Comparison of ENCODE assay signal across 12 cellular contexts in genomic region chr2:150234787-150235512, GRCh38.
DNase-seq lines count a peak whose midpoint lies in the region; ATAC-seq, FAIRE-seq and TF ChIP-seq lines count a peak whose summit lies in the region.
"Had no signal": no experiment of that assay in that cellular context is flagged by ENCODE, and none has a peak within 500 bp of the region (broad histone marks: within the 10 kb centered on the region; RNA-seq: fewer than 3 reads in every experiment).

No MANE protein-coding gene starts in this region.

- H3K79me2 ChIP-seq in DND-41 (ENCODE audit: insufficient read depth, low read length) (no peaks in the 10 kb centered on the region), endothelial cell of umbilical vein (ENCODE audit: control insufficient read depth, insufficient read depth, low read length) (no peaks in the 10 kb centered on the region), osteoblast (ENCODE audit: insufficient read depth, low read length) (no peaks in the 10 kb centered on the region), HepG2 (ENCODE audit: insufficient read depth, low read length) (no peaks in the 10 kb centered on the region)

- no peaks in the 10 kb centered on the region for H3K9me3 ChIP-seq in DND-41 (ENCODE audit: insufficient read depth, low read length, severe bottlenecking)
- H3K9me3 ChIP-seq in endothelial cell of umbilical vein (replicated peaks; ENCODE audit: control insufficient read depth, insufficient read depth, low read length) = no peaks in the 10 kb centered on the region
- no peaks in the 10 kb centered on the region for H3K9me3 ChIP-seq in osteoblast (ENCODE audit: low read depth, low read length)
- H3K9me3 ChIP-seq in HepG2 (ENCODE audit: low read length) = peaks cover 28% of the 10 kb centered on the region
- H3K9me3 ChIP-seq: gastrocnemius medialis had no signal

- TF ChIP-seq CTCF in DND-41 (IDR thresholded peaks at IDR 0.05; ENCODE audit: borderline replicate concordance, extremely low read depth, low read length, poor library complexity, severe bottlenecking) (no peak), endothelial cell of umbilical vein (IDR thresholded peaks at IDR 0.05; ENCODE audit: extremely low read depth in 1 of 2, insufficient read depth in 1 of 2, low read depth in 1 of 2, low read length in 2 of 2) (no peak), osteoblast (IDR thresholded peaks at IDR 0.05; ENCODE audit: extremely low read depth, low read depth, low read length) (no peak), GM13977 (IDR thresholded peaks at IDR 0.05; ENCODE audit: extremely low read depth, insufficient read depth, missing control alignments) (no peak), HepG2 (CRISPR knock-in tag; IDR thresholded peaks at IDR 0.05) (no peak)

- no peak for TF ChIP-seq POLR2A in endothelial cell of umbilical vein (IDR thresholded peaks at IDR 0.05; ENCODE audit: low read depth, low read length)
- no peak for TF ChIP-seq POLR2A in HepG2 (IDR thresholded peaks at IDR 0.05; ENCODE audit: insufficient read depth in 1 of 2, low read depth in 2 of 2, low read length in 2 of 2)

- BruUV-seq in endothelial cell of umbilical vein (replicated peaks; lab: Mats Ljungman, UMichigan) (no TSS peak), HepG2 (replicated peaks; lab: Mats Ljungman, UMichigan) (no TSS peak)

- H3K9ac ChIP-seq in DND-41 (ENCODE audit: low read depth, low read length) = no peak overlapping the region
- H3K9ac ChIP-seq in endothelial cell of umbilical vein (replicated peaks; ENCODE audit: extremely low read depth, insufficient read depth, low read length) = peak overlapping the region; percentile 17
- no peak overlapping the region for H3K9ac ChIP-seq in HepG2 (ENCODE audit: insufficient read depth, low read depth, low read length)

- no peaks in the 10 kb centered on the region for H3K9me1 ChIP-seq in endothelial cell of umbilical vein (replicated peaks; ENCODE audit: control insufficient read depth, extremely low read depth, insufficient read depth, low read length)

- intact Hi-C loops in endothelial cell of umbilical vein (cut with micrococcal nuclease) (loop anchor here (5.0 kb wide), 1 partner anchor 252 kb away; the partner anchor contains the start of gene RND3), HepG2 (cut with micrococcal nuclease; ENCODE audit: unreplicated experiment) (no loop called here)

- DNase-seq in DND-41 (no peak), NCI-H2227 treated with DMSO at 0.1 percent for 48 hours (lab: John Stamatoyannopoulos, UW) (peak; percentile 23), endothelial cell of umbilical vein (ENCODE audit: low read depth, low spot score) (peak; percentile 84), osteoblast (ENCODE audit: insufficient read length, low spot score, missing footprints) (peak; percentile 94), GM13977 (ENCODE audit: low spot score) (no peak), HepG2 (ENCODE audit: low spot score) (no peak), KG1 (lab: John Stamatoyannopoulos, UW) (no peak)
- DNase-seq in activated effector memory CD4-positive, alpha-beta T cell treated with anti-CD3 and anti-CD28 coated beads, Interleukin-2, amount 50 U/mL, for 16 hours = no peak
- DNase-seq: activated naive CD8-positive, alpha-beta T cell treated with anti-CD3 and anti-CD28 coated beads, Interleukin-2, amount 10 ng/mL, durations not matched to agents 7 days and 5 days; gastrocnemius medialis; NCI-H2029 had no signal

- H3K4me3 ChIP-seq in DND-41 (ENCODE audit: low read depth in 1 of 2, low read length in 2 of 2) (no peak overlapping the region), endothelial cell of umbilical vein (replicated peaks in 1 of 3; ENCODE audit: insufficient read depth in 1 of 3, low read depth in 1 of 3, low read length in 3 of 3) (no peak overlapping the region), osteoblast (ENCODE audit: insufficient read depth, low read length) (peak overlapping the region; percentile 53), HepG2 (replicated peaks in 1 of 3; ENCODE audit: insufficient read depth in 1 of 3, low read depth in 2 of 3, low read length in 3 of 3) (no peak overlapping the region)
- H3K4me3 ChIP-seq: gastrocnemius medialis had no signal

- ATAC-seq in DND-41 (ENCODE audit: insufficient read depth, low read depth) (0 out of 3 replicates have a peak, but pooled peaks have one; percentile 22), HepG2 (no peak)
- ATAC-seq: gastrocnemius medialis had no signal

- H4K20me1 ChIP-seq in DND-41 (ENCODE audit: insufficient read depth, low read length) (no peaks in the 10 kb centered on the region), endothelial cell of umbilical vein (replicated peaks; ENCODE audit: control insufficient read depth, extremely low read depth, insufficient read depth, low read length) (no peaks in the 10 kb centered on the region), osteoblast (ENCODE audit: insufficient read depth, low read length) (no peaks in the 10 kb centered on the region), HepG2 (ENCODE audit: insufficient read depth, low read length) (no peaks in the 10 kb centered on the region)

- H3K4me2 ChIP-seq in DND-41 (ENCODE audit: insufficient read depth, low read length) (no peak overlapping the region), endothelial cell of umbilical vein (ENCODE audit: insufficient read depth, low read length) (peak overlapping the region; percentile 70), osteoblast (ENCODE audit: insufficient read depth, low read length) (peak overlapping the region; percentile 81), HepG2 (ENCODE audit: low read depth, low read length) (no peak overlapping the region)

- TF ChIP-seq EP300 in HepG2 (IDR thresholded peaks at IDR 0.05; ENCODE audit: low read depth in 2 of 2, low read length in 2 of 2) (no peak), HepG2 (CRISPR knock-in tag; IDR thresholded peaks at IDR 0.05; ENCODE audit: borderline replicate concordance) (no peak)

- H3K4me1 ChIP-seq in DND-41 (ENCODE audit: insufficient read depth, low read length) (no peaks in the 10 kb centered on the region), endothelial cell of umbilical vein (ENCODE audit: control insufficient read depth, extremely low read depth, insufficient read depth, low read length) (peaks cover 15% of the 10 kb centered on the region), osteoblast (ENCODE audit: insufficient read depth, low read length) (peaks cover 20% of the 10 kb centered on the region), HepG2 (ENCODE audit: insufficient read depth, low read length) (no peaks in the 10 kb centered on the region)
- H3K4me1 ChIP-seq: gastrocnemius medialis had no signal

- no peak for TF ChIP-seq RAD21 in HepG2 (CRISPR knock-in tag; IDR thresholded peaks at IDR 0.05)

- peak; percentile 89 for FAIRE-seq in endothelial cell of umbilical vein (lab: Jason Lieb, UNC)
- FAIRE-seq in HepG2 (lab: Jason Lieb, UNC) = no peak
- FAIRE-seq: TTC549 had no signal

- 33% methylated on average over 7 of the region's 7 CpGs for WGBS in HepG2 (ENCODE audit: low lambda C conversion rate)

- H2AFZ ChIP-seq in DND-41 (ENCODE audit: low read depth, low read length) = no peak overlapping the region
- peak overlapping the region; percentile 70 for H2AFZ ChIP-seq in endothelial cell of umbilical vein (ENCODE audit: low read depth, low read length)
- peak overlapping the region; percentile 49 for H2AFZ ChIP-seq in osteoblast (ENCODE audit: low read length)
- H2AFZ ChIP-seq in HepG2 (ENCODE audit: low read length) = no peak overlapping the region

- H3K27me3 ChIP-seq in DND-41 (ENCODE audit: insufficient read depth, low read length, poor library complexity) (no peaks in the 10 kb centered on the region), endothelial cell of umbilical vein (ENCODE audit: control insufficient read depth in 2 of 2, insufficient read depth in 2 of 2, low read length in 2 of 2) (no peaks in the 10 kb centered on the region), osteoblast (ENCODE audit: insufficient read depth, low read length) (no peaks in the 10 kb centered on the region), HepG2 (ENCODE audit: control insufficient read depth in 1 of 2, insufficient read depth in 2 of 2, low read length in 2 of 2) (no peaks in the 10 kb centered on the region)
- H3K27me3 ChIP-seq: gastrocnemius medialis had no signal

- POLR2A ChIA-PET in endothelial cell of umbilical vein (lab: Charles Lee) = interaction anchor here (0.5 kb wide), 1 partner anchor 252 kb away, joined by 3 read pairs; no protein-coding TSS in a partner anchor
- POLR2A ChIA-PET in HepG2 (lab: Yijun Ruan, JAX) = no interaction called here

- dilution Hi-C loops in endothelial cell of umbilical vein (cut with MboI; ENCODE audit: extremely low pct_ligation_motif_present, low sequenced_read_pairs) = no loop called here

- in situ Hi-C loops in GM13977 (cut with MboI; ENCODE audit: low pct_unique_long_range_greater_than_20kb, low sequenced_read_pairs, unreplicated experiment) = no loop called here
- in situ Hi-C loops in HepG2 (cut with HindIII; ENCODE audit: extremely low pct_ligation_motif_present, low pct_unique_long_range_greater_than_20kb) = no loop called here

- CTCF ChIA-PET in endothelial cell of umbilical vein (lab: Charles Lee) = no interaction called here
- CTCF ChIA-PET in HepG2 (lab: Yijun Ruan, JAX; ENCODE audit: low intra/inter-chr PET ratio, low total read pairs) = no interaction called here

- no peaks in the 10 kb centered on the region for H3K36me3 ChIP-seq in DND-41 (ENCODE audit: insufficient read depth, low read length)
- no peaks in the 10 kb centered on the region for H3K36me3 ChIP-seq in endothelial cell of umbilical vein (ENCODE audit: control insufficient read depth in 2 of 2, extremely low read depth in 1 of 2, insufficient read depth in 2 of 2, low read length in 2 of 2)
- H3K36me3 ChIP-seq in osteoblast (ENCODE audit: insufficient read depth, low read length) = no peaks in the 10 kb centered on the region
- H3K36me3 ChIP-seq in HepG2 (replicated peaks in 1 of 2; ENCODE audit: control insufficient read depth in 1 of 2, insufficient read depth in 2 of 2, low read length in 2 of 2) = no peaks in the 10 kb centered on the region
- H3K36me3 ChIP-seq: gastrocnemius medialis had no signal

- no peak overlapping the region for H3K27ac ChIP-seq in DND-41 (ENCODE audit: low read length)
- H3K27ac ChIP-seq in endothelial cell of umbilical vein (ENCODE audit: insufficient read depth, low read depth, low read length) = peak overlapping the region; percentile 2
- H3K27ac ChIP-seq in osteoblast (ENCODE audit: low read depth, low read length) = peak overlapping the region; percentile 59
- H3K27ac ChIP-seq in HepG2 (ENCODE audit: extremely low read length, insufficient read depth, low read length) = no peak overlapping the region
- H3K27ac ChIP-seq: gastrocnemius medialis had no signal

TF ChIP-seq in endothelial cell of umbilical vein, 7 proteins besides CTCF, POLR2A, EP300 and RAD21 (continues in another document):
- TF ChIP-seq MYC (IDR thresholded peaks at IDR 0.05; ENCODE audit: low read depth, low read length) (no peak), POLR2AphosphoS5 (IDR thresholded peaks at IDR 0.05; ENCODE audit: insufficient read depth, low read depth, low read length) (no peak), FOS (IDR thresholded peaks at IDR 0.05; ENCODE audit: borderline replicate concordance, insufficient read depth, low read length) (peak; percentile 74)

TF ChIP-seq in HepG2, 621 proteins besides CTCF, POLR2A, EP300 and RAD21 (continues in another document):
- no peak for TF ChIP-seq NFE2 (CRISPR knock-in tag; IDR thresholded peaks at IDR 0.05)
- no peak for TF ChIP-seq PLRG1 (conservative IDR thresholded peaks at IDR 0.05)

Comparison
In these comparisons a context has a peak if more than half of its experiments do, and no peak if none do; other contexts are left out.
1. DNase-seq: peak in NCI-H2227 treated with DMSO at 0.1 percent for 48 hours (single experiment), endothelial cell of umbilical vein (single experiment) and osteoblast (single experiment); none in DND-41 (single experiment), activated effector memory CD4-positive, alpha-beta T cell treated with anti-CD3 and anti-CD28 coated beads, Interleukin-2, amount 50 U/mL, for 16 hours (single experiment), GM13977 (single experiment), HepG2 (single experiment) and KG1 (single experiment).
2. H2AFZ ChIP-seq: peak in endothelial cell of umbilical vein (single experiment) and osteoblast (single experiment); none in DND-41 (single experiment) and HepG2 (single experiment).
3. H3K27ac ChIP-seq: peak in endothelial cell of umbilical vein (single experiment) and osteoblast (single experiment); none in DND-41 (single experiment) and HepG2 (single experiment).
4. H3K4me2 ChIP-seq: peak in endothelial cell of umbilical vein (single experiment) and osteoblast (single experiment); none in DND-41 (single experiment) and HepG2 (single experiment).